In genomic region chr19:48876035-48876981, GRCh38 we compare ENCODE assay signal across 8 cellular contexts. TPM values are rescaled to one million over a fixed set of nuclear protein-coding genes. Genes with fewer than 3 reads are reported as not detected.
DNase-seq lines count a peak whose midpoint lies in the region; FAIRE-seq and TF ChIP-seq lines count a peak whose summit lies in the region.
"Not testable (repeated sequence)": the region's sequence is repeated elsewhere in the genome, so short reads cannot be mapped to it uniquely, and the experiment has no call there.
"Had no signal": no experiment of that assay in that cellular context is flagged by ENCODE, and none has a peak within 500 bp of the region (broad histone marks: within the 10 kb centered on the region; RNA-seq: fewer than 3 reads in every experiment).

No MANE protein-coding gene starts in this region.

- H3K79me2 ChIP-seq in OCI-LY3 (ENCODE audit: low read length) (peaks cover 47% of the 10 kb centered on the region), astrocyte (ENCODE audit: insufficient read depth, low read length) (peaks cover 52% of the 10 kb centered on the region), fibroblast of lung (ENCODE audit: control insufficient read depth, insufficient read depth, low read length) (peaks cover 44% of the 10 kb centered on the region), smooth muscle cell (ENCODE audit: low read depth) (peaks cover 38% of the 10 kb centered on the region)

- not testable (repeated sequence) for FAIRE-seq in astrocyte (lab: Jason Lieb, UNC)

- peaks cover 45% of the 10 kb centered on the region for H3K36me3 ChIP-seq in OCI-LY3 (replicated peaks; ENCODE audit: low read depth, low read length)
- H3K36me3 ChIP-seq in astrocyte (ENCODE audit: insufficient read depth, low read length): peaks cover 35% of the 10 kb centered on the region
- H3K36me3 ChIP-seq in fibroblast of lung (ENCODE audit: control insufficient read depth, insufficient read depth, low read length): peaks cover 22% of the 10 kb centered on the region
- peaks cover 60% of the 10 kb centered on the region for H3K36me3 ChIP-seq in mesodermal cell (ENCODE audit: control insufficient read depth, insufficient read depth, low read length)
- H3K36me3 ChIP-seq in smooth muscle cell (ENCODE audit: low read depth): not testable (repeated sequence)

- 92 to 96% methylated on average over 18 to 21 of the region's 30 CpGs for WGBS in mesodermal cell (ENCODE audit: insufficient coverage in 2 of 2), 2 experiments
- WGBS in smooth muscle cell (ENCODE audit: low lambda C conversion rate): 65% methylated on average over 30 of the region's 30 CpGs

- H3K27me3 ChIP-seq in OCI-LY3 (ENCODE audit: low read depth, low read length); astrocyte (ENCODE audit: insufficient read depth, low read length); fibroblast of lung (ENCODE audit: control insufficient read depth, insufficient read depth, low read length); smooth muscle cell (ENCODE audit: low read depth): not testable (repeated sequence)

- H3K4me3 ChIP-seq in GM12864 (ENCODE audit: low read depth, low read length) (peak overlapping the region; percentile 75), OCI-LY3 (ENCODE audit: low read length) (peak overlapping the region; percentile 91), astrocyte (ENCODE audit: insufficient read depth, low read depth, low read length) (peak overlapping the region; percentile 94), fibroblast of lung (replicated peaks in 1 of 4; ENCODE audit: control extremely low read depth in 1 of 4, insufficient read depth in 1 of 4, low read depth in 3 of 4, low read length in 4 of 4) (peak overlapping the region; percentile 78 to 99 (median 98)), mesodermal cell (ENCODE audit: extremely low read depth, insufficient read depth, low read length, poor library complexity, severe bottlenecking) (peak overlapping the region; percentile 100), smooth muscle cell (peak overlapping the region; percentile 97)

- H3K36me3 Mint-ChIP-seq in astrocyte (ENCODE audit: low read depth, unreplicated experiment): peaks cover 29% of the 10 kb centered on the region

- peak overlapping the region; percentile 80 for H3K27ac Mint-ChIP-seq in astrocyte (ENCODE audit: unreplicated experiment)

- peaks cover 28% of the 10 kb centered on the region for H3K4me1 Mint-ChIP-seq in astrocyte (ENCODE audit: low read depth, unreplicated experiment)

- peak; percentile 77 for DNase-seq in GM12864 (ENCODE audit: low read depth)
- peak; percentile 48 to 54 for DNase-seq in activated CD4-positive, alpha-beta T cell treated with anti-CD3 and anti-CD28 coated beads for 4 hours
- not testable (repeated sequence) for DNase-seq in astrocyte (ENCODE audit: low read depth); fibroblast of lung (ENCODE audit: low read depth in 2 of 2); smooth muscle cell (lab: John Stamatoyannopoulos, UW; ENCODE audit: unreplicated experiment)

- H3K4me2 ChIP-seq in OCI-LY3 (ENCODE audit: low read length) (peak overlapping the region; percentile 92), astrocyte (ENCODE audit: low read length) (peak overlapping the region; percentile 91), fibroblast of lung (ENCODE audit: extremely low read depth, insufficient read depth, low read length) (peak overlapping the region; percentile 99), smooth muscle cell (peak overlapping the region; percentile 98)

- H3K4me3 Mint-ChIP-seq in astrocyte (ENCODE audit: unreplicated experiment): peak overlapping the region; percentile 99

- peaks cover 13% of the 10 kb centered on the region for H4K20me1 ChIP-seq in OCI-LY3 (ENCODE audit: insufficient read depth, low read length)
- peaks cover 63% of the 10 kb centered on the region for H4K20me1 ChIP-seq in astrocyte (ENCODE audit: insufficient read depth, low read length)
- not testable (repeated sequence) for H4K20me1 ChIP-seq in fibroblast of lung (ENCODE audit: control insufficient read depth, extremely low read depth, insufficient read depth, low read length)
- H4K20me1 ChIP-seq in smooth muscle cell (ENCODE audit: low read depth): peaks cover 63% of the 10 kb centered on the region

- TF ChIP-seq CTCF in GM12864 (IDR thresholded peaks at IDR 0.05; ENCODE audit: low read depth, low read length, missing control alignments); OCI-LY3 (IDR thresholded peaks at IDR 0.05; ENCODE audit: low read depth, low read length); astrocyte (IDR thresholded peaks at IDR 0.05; ENCODE audit: insufficient read depth, low read depth, low read length); fibroblast of lung (conservative IDR thresholded peaks at IDR 0.05 in 1 of 2, IDR thresholded peaks at IDR 0.05 in 1 of 2; ENCODE audit: low read depth in 1 of 2, low read length in 2 of 2); smooth muscle cell (IDR thresholded peaks at IDR 0.05; ENCODE audit: borderline replicate concordance, insufficient read depth, poor library complexity, severe bottlenecking): not testable (repeated sequence)

- not testable (repeated sequence) for H3K9me3 Mint-ChIP-seq in astrocyte (ENCODE audit: unreplicated experiment)

- H3K9ac ChIP-seq in OCI-LY3 (ENCODE audit: low read length) (peak overlapping the region; percentile 87), astrocyte (ENCODE audit: low read length) (peak overlapping the region; percentile 99), fibroblast of lung (ENCODE audit: insufficient read depth, low read length) (peak overlapping the region; percentile 100), smooth muscle cell (ENCODE audit: low read depth) (peak overlapping the region; percentile 100)

- H2AFZ ChIP-seq in OCI-LY3 (ENCODE audit: low read depth, low read length); astrocyte (ENCODE audit: low read depth, low read length); fibroblast of lung (ENCODE audit: low read length); smooth muscle cell (ENCODE audit: low read depth): not testable (repeated sequence)

- peaks cover 47% of the 10 kb centered on the region for H3K4me1 ChIP-seq in OCI-LY3 (ENCODE audit: low read length)
- peaks cover 23% of the 10 kb centered on the region for H3K4me1 ChIP-seq in astrocyte (ENCODE audit: insufficient read depth, low read length)
- H3K4me1 ChIP-seq in fibroblast of lung (ENCODE audit: control insufficient read depth, extremely low read depth, insufficient read depth, low read length): not testable (repeated sequence)
- H3K4me1 ChIP-seq in mesodermal cell (ENCODE audit: control insufficient read depth, insufficient read depth, low read length, poor library complexity, severe bottlenecking): peaks cover 35% of the 10 kb centered on the region
- peaks cover 13% of the 10 kb centered on the region for H3K4me1 ChIP-seq in smooth muscle cell (ENCODE audit: low read depth)

- H3K27ac ChIP-seq in OCI-LY3 (ENCODE audit: low read length) (peak overlapping the region; percentile 95), astrocyte (ENCODE audit: low read depth, low read length) (peak overlapping the region; percentile 99), fibroblast of lung (ENCODE audit: insufficient read depth, low read length) (peak overlapping the region; percentile 100), mesodermal cell (ENCODE audit: low read depth, low read length, severe bottlenecking) (peak overlapping the region; percentile 100), smooth muscle cell (ENCODE audit: low read depth) (peak overlapping the region; percentile 100)

- H3K27me3 Mint-ChIP-seq in astrocyte (ENCODE audit: low read depth, unreplicated experiment): not testable (repeated sequence)

- H3K9me3 ChIP-seq in OCI-LY3 (ENCODE audit: insufficient read depth, low read length); astrocyte (ENCODE audit: insufficient read depth, low read depth, low read length); fibroblast of lung (ENCODE audit: control insufficient read depth, insufficient read depth, low read depth, low read length); mesodermal cell (ENCODE audit: control insufficient read depth, low read length); smooth muscle cell (replicated peaks; ENCODE audit: low read depth): not testable (repeated sequence)

- peaks cover 48% of the 10 kb centered on the region for H3F3A ChIP-seq in smooth muscle cell (ENCODE audit: low read depth)

RNA-seq across cellular contexts. Expression of gene PPP1R15A, which starts 4.1 kb away (rescaled TPM):
- total RNA-seq in astrocyte (39.5 and 53.2 TPM in 2 replicates), fibroblast of lung (87.3 and 166 TPM in 2 replicates), smooth muscle cell (88.5 and 99.3 TPM in 2 replicates)
- polyA plus RNA-seq in fibroblast of lung (46.3 and 116 TPM in 2 replicates), smooth muscle cell (339 and 357 TPM in 2 replicates)
- 53.8 and 120 TPM in 2 replicates for polyA plus RNA-seq in fibroblast of lung (2012)
- polyA minus RNA-seq in fibroblast of lung (ENCODE audit: low replicate concordance): 19.5 and 31.9 TPM in 2 replicates
- polyA plus RNA-seq in mesodermal cell (2013, experiment 1 of 2): 41.8 TPM
- polyA plus RNA-seq in mesodermal cell (2013, experiment 2 of 2): 37.0 TPM

RNA-seq across cellular contexts. Expression of gene PLEKHA4, which starts 7.9 kb away (rescaled TPM):
- total RNA-seq in astrocyte: 27.5 and 32.8 TPM in 2 replicates
- total RNA-seq in fibroblast of lung: 18.7 and 20.0 TPM in 2 replicates
- polyA plus RNA-seq in fibroblast of lung: 6.6 and 11.1 TPM in 2 replicates
- 33.4 and 58.7 TPM in 2 replicates for polyA plus RNA-seq in fibroblast of lung (2012)
- polyA minus RNA-seq in fibroblast of lung (ENCODE audit: low replicate concordance): 18.3 and 27.2 TPM in 2 replicates
- polyA plus RNA-seq in mesodermal cell (2013, experiment 1 of 2): 20.0 TPM
- polyA plus RNA-seq in mesodermal cell (2013, experiment 2 of 2): 17.7 TPM
- total RNA-seq in smooth muscle cell: 2.6 and 4.4 TPM in 2 replicates
- 32.6 and 39.2 TPM in 2 replicates for polyA plus RNA-seq in smooth muscle cell

RNA-seq across cellular contexts. Expression of gene TULP2, which starts 22.2 kb away (rescaled TPM):
- total RNA-seq in astrocyte (not detected in 2 replicates), fibroblast of lung (0.51 and 0.83 TPM in 2 replicates), smooth muscle cell (0.18 TPM in 1 of 2 replicates, not detected in the other)
- polyA plus RNA-seq in fibroblast of lung (0.10 and 0.28 TPM in 2 replicates), smooth muscle cell (1.2 and 1.8 TPM in 2 replicates)
- 0.19 and 0.24 TPM in 2 replicates for polyA plus RNA-seq in fibroblast of lung (2012)
- polyA minus RNA-seq in fibroblast of lung (ENCODE audit: low replicate concordance): 0.63 TPM in 1 of 2 replicates, not detected in the other
- polyA plus RNA-seq in mesodermal cell (2013, experiment 1 of 2): not detected
- not detected for polyA plus RNA-seq in mesodermal cell (2013, experiment 2 of 2)
- total RNA-seq: activated CD8-positive, alpha-beta memory T cell treated with anti-CD3 and anti-CD28 coated beads for 36 hours had no signal

RNA-seq across cellular contexts. Expression of gene NUCB1, which starts 23.8 kb away (rescaled TPM):
- total RNA-seq in astrocyte (164 and 189 TPM in 2 replicates), fibroblast of lung (130 and 137 TPM in 2 replicates), smooth muscle cell (146 and 221 TPM in 2 replicates)
- polyA plus RNA-seq in fibroblast of lung (101 and 129 TPM in 2 replicates), smooth muscle cell (292 and 329 TPM in 2 replicates)
- polyA plus RNA-seq in fibroblast of lung (2012): 179 and 237 TPM in 2 replicates
- polyA minus RNA-seq in fibroblast of lung (ENCODE audit: low replicate concordance): 127 and 321 TPM in 2 replicates
- 242 TPM for polyA plus RNA-seq in mesodermal cell (2013, experiment 1 of 2)
- polyA plus RNA-seq in mesodermal cell (2013, experiment 2 of 2): 241 TPM

RNA-seq across cellular contexts. Expression of gene HSD17B14, which starts 40.0 kb away (rescaled TPM):
- 8.2 and 9.7 TPM in 2 replicates for total RNA-seq in astrocyte
- 7.7 and 11.1 TPM in 2 replicates for total RNA-seq in fibroblast of lung
- polyA plus RNA-seq in fibroblast of lung: 2.7 and 4.5 TPM in 2 replicates
- 3.8 and 7.8 TPM in 2 replicates for polyA plus RNA-seq in fibroblast of lung (2012)
- 2.1 and 2.2 TPM in 2 replicates for polyA minus RNA-seq in fibroblast of lung (ENCODE audit: low replicate concordance)
- 22.6 TPM for polyA plus RNA-seq in mesodermal cell (2013, experiment 1 of 2)
- 18.3 TPM for polyA plus RNA-seq in mesodermal cell (2013, experiment 2 of 2)
- total RNA-seq in smooth muscle cell: 14.8 and 19.3 TPM in 2 replicates
- 16.4 and 16.9 TPM in 2 replicates for polyA plus RNA-seq in smooth muscle cell
